Comparison of ENCODE assay signal across 9 cellular contexts in the genomic region with DNA sequence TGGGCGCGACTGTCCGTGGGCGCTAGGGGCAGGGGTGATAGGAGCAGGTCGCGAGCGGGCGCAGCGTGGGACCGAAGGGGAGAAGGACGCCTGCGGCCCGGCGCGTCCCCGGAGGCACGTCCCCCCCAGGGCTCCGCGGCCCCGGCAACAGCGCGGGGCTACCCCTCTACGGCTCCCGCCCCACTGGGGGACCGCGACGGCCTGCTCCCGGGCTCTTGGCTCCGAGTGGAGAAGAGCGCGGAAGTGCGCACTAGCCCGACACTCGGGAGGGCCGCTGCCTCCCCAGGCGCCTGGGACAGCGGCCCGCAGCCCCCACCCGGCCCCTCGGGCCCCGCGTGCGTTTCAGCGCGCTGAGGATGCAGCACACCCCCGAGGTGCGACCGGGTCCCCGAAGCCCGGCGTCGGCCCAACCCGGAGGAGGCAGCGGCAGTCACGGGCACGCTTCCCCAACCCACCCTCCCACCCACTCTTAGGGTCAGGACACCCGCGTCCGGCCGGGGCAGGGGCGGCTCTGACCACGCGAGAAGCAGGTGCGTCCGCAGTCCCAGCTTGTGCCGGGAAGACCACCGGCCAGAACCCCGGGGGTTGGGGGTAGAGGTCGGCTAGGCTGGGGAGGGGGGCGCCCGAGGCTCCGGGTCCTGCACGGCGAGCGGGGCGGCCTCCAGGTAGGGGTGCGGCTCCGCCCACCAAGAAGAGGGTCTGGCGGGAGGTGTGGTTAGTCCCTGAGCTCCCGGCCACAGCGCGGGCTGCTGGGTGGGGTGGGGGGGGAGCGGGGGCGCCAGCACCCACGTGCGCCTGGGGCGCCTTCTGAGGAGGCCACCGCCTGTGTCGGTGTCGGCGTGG. TPM values are rescaled to one million over a fixed set of nuclear protein-coding genes. Genes with fewer than 3 reads are reported as not detected.
DNase-seq lines count a peak whose midpoint lies in the region; ATAC-seq, FAIRE-seq and TF ChIP-seq lines count a peak whose summit lies in the region.
"Had no signal": no experiment of that assay in that cellular context is flagged by ENCODE, and none has a peak within 500 bp of the region (broad histone marks: within the 10 kb centered on the region; RNA-seq: fewer than 3 reads in every experiment).

No MANE protein-coding gene starts in this region.

- H3K27ac ChIP-seq in RWPE2 (ENCODE audit: poor library complexity, severe bottlenecking) = no peak overlapping the region
- H3K27ac ChIP-seq in psoas muscle = no peak overlapping the region
- H3K27ac ChIP-seq: foreskin keratinocyte had no signal

- intact Hi-C loops in left cardiac atrium (cut with DNase I) (no loop called here), psoas muscle (cut with DNase I) (no loop called here)

- H3K27me3 ChIP-seq in RWPE2 (ENCODE audit: insufficient read depth, poor library complexity, severe bottlenecking) (peaks cover 23% of the 10 kb centered on the region), psoas muscle (ENCODE audit: insufficient read depth in 3 of 3, low read length in 2 of 3) (peaks cover 0 to 50% (median 16%) of the 10 kb centered on the region in 3 donors)

- no peaks in the 10 kb centered on the region for H3K36me3 ChIP-seq in RWPE2 (ENCODE audit: low read depth)
- no peaks in the 10 kb centered on the region for H3K36me3 ChIP-seq in psoas muscle (ENCODE audit: insufficient read depth in 1 of 2, low read depth in 1 of 2)

- WGBS in psoas muscle, 3 donors = 2 to 5% (median 2%) methylated on average over 55 to 91 of the region's 91 CpGs

- DNase-seq in GM12892 (ENCODE audit: insufficient read length) (peak; percentile 32), RWPE2 (ENCODE audit: low spot score) (no peak), left cardiac atrium (no peak), psoas muscle (no peak), GM12891 (ENCODE audit: insufficient read length, low spot score) (no peak), middle frontal gyrus (ENCODE audit: extremely low spot score, low spot score) (no peak)
- no peak for DNase-seq in activated effector memory CD4-positive, alpha-beta T cell treated with Interleukin-2 at 50 U/mL for 16 hours
- DNase-seq in stimulated activated naive CD4-positive, alpha-beta T cell treated with Interleukin-2 at 50 U/mL for 16 hours (lab: John Stamatoyannopoulos, UW) = no peak

- H3K4me1 ChIP-seq in RWPE2 (ENCODE audit: insufficient read depth, poor library complexity, severe bottlenecking) (no peaks in the 10 kb centered on the region), psoas muscle (peaks cover 12% of the 10 kb centered on the region)
- H3K4me1 ChIP-seq: foreskin keratinocyte had no signal

- 0 out of 3 replicates have a peak, but pooled peaks have one; percentile 5 for ATAC-seq in RWPE2 (ENCODE audit: low read depth)
- peak; percentile 9 to 11 for ATAC-seq in left cardiac atrium
- peak in 2 of 4 donors; percentile 16 to 18 for ATAC-seq in psoas muscle

- TF ChIP-seq CTCF in RWPE2 (IDR thresholded peaks at IDR 0.05; ENCODE audit: poor library complexity, severe bottlenecking) (no peak), psoas muscle (IDR thresholded peaks at IDR 0.05) (no peak)

- FAIRE-seq in GM12892 (lab: Jason Lieb, UNC) (no peak), GM12891 (lab: Jason Lieb, UNC) (no peak)

- TF ChIP-seq POLR2A in GM12892 (IDR thresholded peaks at IDR 0.05; ENCODE audit: low read depth, low read length) (no peak), GM12891 (IDR thresholded peaks at IDR 0.05; ENCODE audit: low read depth, low read length) (no peak)

- no peaks in the 10 kb centered on the region for H3K9me3 ChIP-seq in RWPE2 (ENCODE audit: severe bottlenecking)
- no peaks in the 10 kb centered on the region for H3K9me3 ChIP-seq in psoas muscle

- H3K4me3 ChIP-seq in RWPE2 (ENCODE audit: severe bottlenecking) = peak overlapping the region; percentile 56
- peak overlapping the region; percentile 74 for H3K4me3 ChIP-seq in psoas muscle

TF ChIP-seq in GM12891, 5 proteins besides CTCF, POLR2A, EP300 and RAD21:
- TF ChIP-seq PAX5 (IDR thresholded peaks at IDR 0.05; ENCODE audit: insufficient read depth, low read length, severe bottlenecking) = no peak
- no peak for TF ChIP-seq POU2F2 (IDR thresholded peaks at IDR 0.05; ENCODE audit: low read depth, low read length)
- no peak for TF ChIP-seq POLR2AphosphoS5 (IDR thresholded peaks at IDR 0.05; ENCODE audit: low read depth, low read length)
- no peak for TF ChIP-seq SPI1 (IDR thresholded peaks at IDR 0.05; ENCODE audit: low read depth, low read length)

RNA-seq across cellular contexts. Expression of a gene that starts 18.5 kb away (rescaled TPM):
- not detected for polyA plus RNA-seq in GM12892 (2012; ENCODE audit: missing spikeins)
- 10 to 100 TPM in 1 of 2 donors, 1 to 10 TPM in 1; 8.8 to 12.5 TPM for total RNA-seq in left cardiac atrium
- total RNA-seq in psoas muscle = 1 to 10 TPM; 3.4 to 7.2 (median 4.8) TPM
- 1 to 10 TPM in 2 of 3 donors, under 1 TPM in 1; 0.72 to 1.7 (median 1.5) TPM for polyA plus RNA-seq in psoas muscle
- 0.09 TPM for polyA plus RNA-seq in GM12891 (2012; ENCODE audit: low read depth, missing spikeins)
- total RNA-seq: foreskin keratinocyte had no signal

RNA-seq across cellular contexts. Expression of a gene that starts 31.8 kb away (rescaled TPM):
- polyA plus RNA-seq in GM12892 (2012; ENCODE audit: missing spikeins) = 15.9 TPM
- total RNA-seq in left cardiac atrium (10 to 100 TPM; 12.4 to 17.0 TPM), psoas muscle (10 to 100 TPM; 11.4 to 20.2 (median 12.2) TPM)
- 10 to 100 TPM; 13.2 to 16.5 (median 15.2) TPM for polyA plus RNA-seq in psoas muscle
- 18.5 TPM for polyA plus RNA-seq in GM12891 (2012; ENCODE audit: low read depth, missing spikeins)
